1 cellular context compared by ENCODE assay signal in genomic region chr12:57603758-57604453, GRCh38.
TF ChIP-seq lines count a peak whose summit lies in the region.

No MANE protein-coding gene starts in this region.

TF ChIP-seq in endothelial cell of umbilical vein, 7 proteins besides CTCF, POLR2A, EP300 and RAD21:
- TF ChIP-seq FOS (IDR thresholded peaks at IDR 0.05; ENCODE audit: borderline replicate concordance, insufficient read depth, low read length), result no peak
- no peak for TF ChIP-seq MYC (IDR thresholded peaks at IDR 0.05; ENCODE audit: low read depth, low read length)
- TF ChIP-seq EZH2 (IDR thresholded peaks at IDR 0.05; ENCODE audit: borderline replicate concordance, low read depth, low read length, severe bottlenecking), result no peak
- no peak for TF ChIP-seq JUN (IDR thresholded peaks at IDR 0.05; ENCODE audit: borderline replicate concordance, insufficient read depth, insufficient read length, low read depth)
- no peak for TF ChIP-seq POLR2AphosphoS5 (IDR thresholded peaks at IDR 0.05; ENCODE audit: insufficient read depth, low read depth, low read length)
- TF ChIP-seq, protein P1, sequence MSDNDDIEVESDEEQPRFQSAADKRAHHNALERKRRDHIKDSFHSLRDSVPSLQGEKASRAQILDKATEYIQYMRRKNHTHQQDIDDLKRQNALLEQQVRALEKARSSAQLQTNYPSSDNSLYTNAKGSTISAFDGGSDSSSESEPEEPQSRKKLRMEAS (IDR thresholded peaks at IDR 0.05; ENCODE audit: insufficient read depth, insufficient read length), result no peak
- TF ChIP-seq GATA2 (IDR thresholded peaks at IDR 0.05; ENCODE audit: insufficient read depth, insufficient read length, low read depth, low read length), result no peak
